ENCODE assay signal across 17 cellular contexts in genomic region chr7:30411897-30412296, GRCh38.
"Had no signal": no experiment of that assay in that cellular context is flagged by ENCODE, and none has a peak within 500 bp of the region (broad histone marks: within the 10 kb centered on the region; RNA-seq: fewer than 3 reads in every experiment).

No MANE protein-coding gene starts in this region.

- H3K4me3 Mint-ChIP-seq: activated naive CD8-positive, alpha-beta T cell treated with anti-CD3 and anti-CD28 coated beads, Interleukin-2, amount 10 ng/mL, durations not matched to agents 7 days and 5 days; activated T-helper 1 cell treated with anti-CD3 and anti-CD28 coated beads, Interleukin-12 subunit alpha, Interleukin-12 subunit beta, Interleukin-2, Interleukin-4 antibody, amounts not matched to agents 30 ng/mL and 10 ng/mL and 1 ng/mL, durations not matched to agents 14 hours and 24 hours and 36 hours; brain; mesothelial cell of epicardium; neural crest cell; T-helper 1 cell treated with Interleukin-12 subunit alpha and Interleukin-12 subunit beta and Interleukin-4 antibody, amounts not matched to agents 30 μg/mL and 1 μg/mL, for 36 hours had no signal

- H3K27me3 Mint-ChIP-seq: activated naive CD8-positive, alpha-beta T cell treated with anti-CD3 and anti-CD28 coated beads, Interleukin-2, amount 10 ng/mL, durations not matched to agents 7 days and 5 days; brain had no signal

- H3K27ac ChIP-seq: foreskin keratinocyte, ovary, sigmoid colon, WERI-Rb-1 had no signal

- H3K9me3 ChIP-seq: ovary, sigmoid colon had no signal

- H3K4me3 ChIP-seq: ovary, sigmoid colon, spleen had no signal

- H3K27ac Mint-ChIP-seq: activated naive CD8-positive, alpha-beta T cell treated with anti-CD3 and anti-CD28 coated beads, Interleukin-2, amount 10 ng/mL, durations not matched to agents 7 days and 5 days; activated T-helper 1 cell treated with anti-CD3 and anti-CD28 coated beads, Interleukin-12 subunit alpha, Interleukin-12 subunit beta, Interleukin-2, Interleukin-4 antibody, amounts not matched to agents 30 ng/mL and 10 ng/mL and 1 ng/mL, durations not matched to agents 14 hours and 24 hours and 36 hours; brain; mesothelial cell of epicardium; T-helper 1 cell treated with Interleukin-12 subunit alpha and Interleukin-12 subunit beta and Interleukin-4 antibody, amounts not matched to agents 30 μg/mL and 1 μg/mL, for 36 hours had no signal

- H3K4me1 Mint-ChIP-seq: mesothelial cell of epicardium, neural crest cell had no signal

- H3K36me3 ChIP-seq: ovary, sigmoid colon, WERI-Rb-1 had no signal

- ATAC-seq: foreskin keratinocyte, left ventricle myocardium superior had no signal

- H3K27me3 ChIP-seq: foreskin keratinocyte, ovary, sigmoid colon, spleen had no signal

- DNase-seq: activated CD4-positive, alpha-beta T cell treated with anti-CD3 and anti-CD28 coated beads for 4 hours; activated naive CD8-positive, alpha-beta T cell treated with anti-CD3 and anti-CD28 coated beads, Interleukin-2, amount 10 ng/mL, durations not matched to agents 7 days and 5 days; central memory CD4-positive, alpha-beta T cell; cortex of kidney; effector CD4-positive, alpha-beta T cell; kidney glomerular epithelial cell; left ventricle myocardium superior; ovary; sigmoid colon; spleen; WERI-Rb-1 had no signal
